In genomic region chr3:113136071-113136470, GRCh38 we compare ENCODE assay signal across 8 cellular contexts.
DNase-seq lines count a peak whose midpoint lies in the region; ATAC-seq and TF ChIP-seq lines count a peak whose summit lies in the region.

No MANE protein-coding gene starts in this region.

- H3K36me3 ChIP-seq in DND-41 (ENCODE audit: insufficient read depth, low read length) = no peaks in the 10 kb centered on the region

- no peak overlapping the region for H3K4me3 ChIP-seq in DND-41 (ENCODE audit: low read depth in 1 of 2, low read length in 2 of 2)

- H3K4me1 Mint-ChIP-seq in neural crest cell = peaks cover 19% of the 10 kb centered on the region

- no peak overlapping the region for H3K4me2 ChIP-seq in DND-41 (ENCODE audit: insufficient read depth, low read length)

- H3K79me2 ChIP-seq in DND-41 (ENCODE audit: insufficient read depth, low read length) = no peaks in the 10 kb centered on the region

- no peak for ATAC-seq in DND-41 (ENCODE audit: insufficient read depth, low read depth)
- no peak for ATAC-seq in GM21360 (IDR thresholded peaks at IDR 0.05; ENCODE audit: unreplicated experiment)

- no peak overlapping the region for H3K27ac ChIP-seq in DND-41 (ENCODE audit: low read length)

- peaks cover 8% of the 10 kb centered on the region for H3K9me3 Mint-ChIP-seq in neural crest cell

- peaks cover 9% of the 10 kb centered on the region for H3K36me3 Mint-ChIP-seq in neural crest cell (ENCODE audit: low read depth)

- TF ChIP-seq CTCF in DND-41 (IDR thresholded peaks at IDR 0.05; ENCODE audit: borderline replicate concordance, extremely low read depth, low read length, poor library complexity, severe bottlenecking) = peak; percentile 54
- TF ChIP-seq CTCF in LNCAP (IDR thresholded peaks at IDR 0.05) = peak; percentile 66
- TF ChIP-seq CTCF in neural crest cell (conservative IDR thresholded peaks at IDR 0.05) = peak; percentile 66

- no peaks in the 10 kb centered on the region for H3K9me3 ChIP-seq in DND-41 (ENCODE audit: insufficient read depth, low read length, severe bottlenecking)

- H3K27ac Mint-ChIP-seq in neural crest cell (ENCODE audit: unreplicated experiment) = no peak overlapping the region

- no peaks in the 10 kb centered on the region for H3K27me3 Mint-ChIP-seq in neural crest cell (ENCODE audit: low read depth)

- no peak overlapping the region for H3K4me3 Mint-ChIP-seq in neural crest cell

- DNase-seq in DND-41 (no peak), cerebellar cortex (ENCODE audit: low spot score) (peak; percentile 19), neural crest cell (ENCODE audit: low read depth, low spot score) (no peak), cerebellar nuclear complex (lab: John Stamatoyannopoulos, UW) (no peak), inferior parietal cortex (ENCODE audit: extremely low spot score) (no peak)
- DNase-seq in stimulated activated CD4-positive, alpha-beta T cell treated with anti-CD3 and anti-CD28 coated beads, Interleukin-12 subunit alpha, Interleukin-12 subunit beta, amount 100 ng/mL, for 4 hours = no peak

- H2AFZ ChIP-seq in DND-41 (ENCODE audit: low read depth, low read length) = no peak overlapping the region

- H3K9ac ChIP-seq in DND-41 (ENCODE audit: low read depth, low read length) = no peak overlapping the region

- H3K4me1 ChIP-seq in DND-41 (ENCODE audit: insufficient read depth, low read length) = no peaks in the 10 kb centered on the region

- H4K20me1 ChIP-seq in DND-41 (ENCODE audit: insufficient read depth, low read length) = no peaks in the 10 kb centered on the region

- no peaks in the 10 kb centered on the region for H3K27me3 ChIP-seq in DND-41 (ENCODE audit: insufficient read depth, low read length, poor library complexity)
